8 cellular contexts compared by ENCODE assay signal in the genomic region with DNA sequence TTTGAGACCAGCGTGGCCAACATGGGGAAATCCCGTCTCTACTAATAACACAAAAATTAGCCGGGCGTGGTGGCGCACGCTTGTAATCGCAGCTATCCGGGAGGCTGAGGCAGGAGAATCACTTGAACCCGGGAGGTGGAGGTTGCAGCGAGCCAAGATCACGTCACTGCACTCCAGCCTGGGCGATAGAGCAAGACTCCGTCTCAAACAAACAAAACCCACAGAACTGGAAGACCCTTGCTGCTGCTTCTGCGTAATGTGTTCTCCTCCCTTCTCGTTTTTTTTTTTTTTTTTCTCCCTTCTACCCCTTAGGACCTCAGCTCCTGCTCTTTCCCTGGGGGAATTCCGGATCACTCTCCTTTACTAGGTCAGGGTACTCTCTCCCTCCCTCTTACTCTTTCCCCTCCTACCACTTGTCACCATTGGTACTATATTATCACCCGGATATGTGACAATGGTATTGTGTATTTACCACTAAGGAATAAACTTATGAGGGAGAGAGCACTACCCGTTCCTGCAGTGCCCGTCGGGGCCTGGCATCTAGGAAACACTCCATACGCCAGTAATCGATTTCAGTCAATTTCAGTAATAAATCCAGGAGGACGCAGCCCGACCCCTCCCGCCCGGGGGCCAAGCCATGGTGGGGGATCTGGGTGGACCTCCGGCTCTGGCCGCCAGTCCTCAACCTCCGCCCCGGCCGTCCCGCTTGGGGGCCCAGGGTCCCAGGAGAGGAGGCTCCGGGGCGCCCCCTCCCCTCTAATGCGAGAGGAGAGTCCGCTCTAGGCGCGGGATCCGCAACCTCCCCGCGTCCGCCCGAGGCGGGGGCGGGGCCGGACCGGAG. TPM values are rescaled to one million over a fixed set of nuclear protein-coding genes. Genes with fewer than 3 reads are reported as not detected.
A peak's percentile ranks its signal among the peaks of the same experiment; 100 is the strongest.
DNase-seq lines count a peak whose midpoint lies in the region; ATAC-seq, FAIRE-seq and TF ChIP-seq lines count a peak whose summit lies in the region.

No MANE protein-coding gene starts in this region.

- intact Hi-C loops in heart left ventricle (cut with DNase I): loop anchor here in 4 of 10 donors (2.0 to 10.0 kb wide), 3 partner anchors 81 to 83 kb away; no protein-coding TSS in a partner anchor

- peak overlapping the region; percentile 94 for H4K91ac ChIP-seq in trophoblast cell (ENCODE audit: low read depth, low read length)

- H3K4me3 ChIP-seq in A549 (peak overlapping the region; percentile 68), heart left ventricle (peak overlapping the region; percentile 66 to 100 (median 84)), trophoblast cell (ENCODE audit: low read depth, low read length) (peak overlapping the region; percentile 92)

- FAIRE-seq in A549 (lab: Jason Lieb, UNC): no peak

- no peak overlapping the region for H2BK12ac ChIP-seq in trophoblast cell (ENCODE audit: low read length)

- H2BK5ac ChIP-seq in trophoblast cell (ENCODE audit: low read depth, low read length, poor library complexity): peak overlapping the region; percentile 86

- peak overlapping the region; percentile 98 for H2AFZ ChIP-seq in trophoblast cell (ENCODE audit: insufficient read depth, low read length, poor library complexity)

- TF ChIP-seq CTCF in A549 (IDR thresholded peaks at IDR 0.05) (no peak), GM12872 (IDR thresholded peaks at IDR 0.05; ENCODE audit: insufficient read depth, low read depth, low read length) (0 out of 3 replicates have a peak, but pooled peaks have one; percentile 13), heart left ventricle (IDR thresholded peaks at IDR 0.05) (no peak)

- H3K27ac ChIP-seq in A549 (peak overlapping the region; percentile 84 to 90), heart left ventricle (peak overlapping the region; percentile 91 to 99 (median 96)), trophoblast cell (ENCODE audit: low read depth, low read length) (peak overlapping the region; percentile 87)

- peak overlapping the region; percentile 85 for H3K4me2 ChIP-seq in A549
- H3K4me2 ChIP-seq in trophoblast cell (ENCODE audit: low read length): peak overlapping the region; percentile 99

- H3K4ac ChIP-seq in trophoblast cell (ENCODE audit: low read depth, low read length): peak overlapping the region; percentile 82

- ATAC-seq in A549 (peak; percentile 69 to 96), HG02885 (IDR thresholded peaks at IDR 0.05; ENCODE audit: poor library complexity, unreplicated experiment) (peak; percentile 21), heart left ventricle (peak; percentile 12 to 97 (median 62)), HG02970 (IDR thresholded peaks at IDR 0.05; ENCODE audit: low FRiP score, unreplicated experiment) (no peak)
- ATAC-seq in activated naive CD4-positive, alpha-beta T cell treated with anti-CD3 and anti-CD28 coated beads, Interleukin-2, amount 50 U/mL, for 72 hours: peak; percentile 21 to 25

- TF ChIP-seq EP300 in A549 (IDR thresholded peaks at IDR 0.05): no peak

- H3K14ac ChIP-seq in trophoblast cell (ENCODE audit: low read length): peak overlapping the region; percentile 96

- peak overlapping the region; percentile 98 for H4K12ac ChIP-seq in trophoblast cell (ENCODE audit: low read depth, low read length)

- peaks cover 0 to 6% of the 10 kb centered on the region in 2 donors for H3K36me3 Mint-ChIP-seq in activated naive CD4-positive, alpha-beta T cell treated with anti-CD3 and anti-CD28 coated beads, Interleukin-2, amount 50 U/mL, for 72 hours

- H3K9me3 ChIP-seq in A549: no peaks in the 10 kb centered on the region
- H3K9me3 ChIP-seq in heart left ventricle: no peaks in the 10 kb centered on the region
- H3K9me3 ChIP-seq in trophoblast cell (ENCODE audit: insufficient read depth, low read depth, low read length): peaks cover 3% of the 10 kb centered on the region

- peak overlapping the region; percentile 94 for H2BK120ac ChIP-seq in trophoblast cell (ENCODE audit: insufficient read depth, low read length, poor library complexity)

- peaks cover 9% of the 10 kb centered on the region for H3K79me1 ChIP-seq in trophoblast cell (ENCODE audit: low read length)

- DNase-seq in A549 (ENCODE audit: low read depth in 1 of 2, low spot score in 1 of 2): no peak
- peak; percentile 68 for DNase-seq in NCI-H526 treated with DMSO at 0.1 percent for 48 hours (lab: John Stamatoyannopoulos, UW)
- DNase-seq in activated naive CD4-positive, alpha-beta T cell treated with anti-CD3 and anti-CD28 coated beads, Interleukin-2, amount 50 U/mL, for 72 hours (ENCODE audit: low spot score in 2 of 2): peak; percentile 83 to 88
- peak; percentile 86 to 93 (median 90) for DNase-seq in heart left ventricle
- DNase-seq in trophoblast cell: peak; percentile 85 to 90

- 31% methylated on average over 35 of the region's 47 CpGs for WGBS in A549 (ENCODE audit: missing lambda C conversion rate)
- 21 to 47% (median 30%) methylated on average over 22 to 47 of the region's 47 CpGs for whole genome bisulfite sequencing in heart left ventricle, 4 donors
- no CpG with 5 or more reads among the region's 47 CpGs for WGBS in trophoblast cell (ENCODE audit: extremely low coverage, insufficient coverage, insufficient read length)

- peak overlapping the region; percentile 99 for H4K8ac ChIP-seq in trophoblast cell (ENCODE audit: low read depth, low read length)

- no peak for TF ChIP-seq RAD21 in A549 (conservative IDR thresholded peaks at IDR 0.05 in 1 of 2, IDR thresholded peaks at IDR 0.05 in 1 of 2)

- TF ChIP-seq POLR2A in A549 (IDR thresholded peaks at IDR 0.05; ENCODE audit: low read length) (peak; percentile 93), heart left ventricle (IDR thresholded peaks at IDR 0.05) (peak; percentile 41 to 82)

- H3K36me3 ChIP-seq in heart left ventricle: no peaks in the 10 kb centered on the region
- H3K36me3 ChIP-seq in trophoblast cell (ENCODE audit: control insufficient read depth in 1 of 2, insufficient read depth in 2 of 2, low read length in 2 of 2): no peaks in the 10 kb centered on the region

- peak overlapping the region; percentile 95 for H3K9ac ChIP-seq in trophoblast cell (ENCODE audit: low read length)

- H3K9me3 Mint-ChIP-seq in activated naive CD4-positive, alpha-beta T cell treated with anti-CD3 and anti-CD28 coated beads, Interleukin-2, amount 50 U/mL, for 72 hours: no peaks in the 10 kb centered on the region

- peak overlapping the region; percentile 51 for H2AK5ac ChIP-seq in trophoblast cell (ENCODE audit: low read length)

- H3K79me2 ChIP-seq in trophoblast cell (ENCODE audit: control insufficient read depth, insufficient read depth, low read length, poor library complexity): peaks cover 6% of the 10 kb centered on the region

- H3K27ac Mint-ChIP-seq in activated naive CD4-positive, alpha-beta T cell treated with anti-CD3 and anti-CD28 coated beads, Interleukin-2, amount 50 U/mL, for 72 hours: peak overlapping the region; percentile 92 to 97

- H3K18ac ChIP-seq in trophoblast cell (ENCODE audit: low read length): peak overlapping the region; percentile 91

- H3K23ac ChIP-seq in trophoblast cell (ENCODE audit: low read length): no peak overlapping the region

- peaks cover 8% of the 10 kb centered on the region; the same call in 2 of the 3 replicates for H3K4me1 ChIP-seq in A549
- peaks cover 0 to 39% (median 20%) of the 10 kb centered on the region in 12 donors for H3K4me1 ChIP-seq in heart left ventricle
- H3K4me1 ChIP-seq in trophoblast cell (ENCODE audit: control insufficient read depth in 1 of 2, insufficient read depth in 2 of 2, low read length in 2 of 2): no peaks in the 10 kb centered on the region

- POLR2A ChIA-PET in A549 (lab: Yijun Ruan, JAX): interaction anchor here (0.7 kb wide), 1 partner anchor 1382 kb away, joined by 5 read pairs; no protein-coding TSS in a partner anchor

- H3K27me3 ChIP-seq in heart left ventricle (peaks cover 0 to 4% (median 0%) of the 10 kb centered on the region in 9 donors), trophoblast cell (ENCODE audit: insufficient read depth, low read length) (no peaks in the 10 kb centered on the region)

- CTCF ChIA-PET in A549 (lab: Yijun Ruan, JAX): interaction anchor here (0.6 to 1.7 kb wide), 4 partner anchors 33 to 926 kb away, joined by 3 to 5 read pairs (median 4); no protein-coding TSS in a partner anchor

TF ChIP-seq in A549, 52 proteins besides CTCF, POLR2A, EP300 and RAD21 (continues in another document):
- TF ChIP-seq FOSL2 (IDR thresholded peaks at IDR 0.05) (no peak), FOSL2 (CRISPR knock-in tag; IDR thresholded peaks at IDR 0.05) (0 out of 2 replicates have a peak, but pooled peaks have one; percentile 8), MYC (IDR thresholded peaks at IDR 0.05; ENCODE audit: borderline replicate concordance, low read length) (peak; percentile 38; the same call in 1 of the 2 replicates), PHF8 (IDR thresholded peaks at IDR 0.05; ENCODE audit: borderline replicate concordance, low read depth) (peak; percentile 94), RFX5 (IDR thresholded peaks at IDR 0.05) (no peak), EHMT2 (IDR thresholded peaks at IDR 0.05; ENCODE audit: low read depth) (no peak), MAFK (IDR thresholded peaks at IDR 0.05; ENCODE audit: partially characterized antibody) (no peak), FOXS1 (CRISPR knock-in tag; IDR thresholded peaks at IDR 0.05) (no peak), JUN (IDR thresholded peaks at IDR 0.05) (no peak; a peak in 2 of 5 replicates)
- TF ChIP-seq, protein P1, sequence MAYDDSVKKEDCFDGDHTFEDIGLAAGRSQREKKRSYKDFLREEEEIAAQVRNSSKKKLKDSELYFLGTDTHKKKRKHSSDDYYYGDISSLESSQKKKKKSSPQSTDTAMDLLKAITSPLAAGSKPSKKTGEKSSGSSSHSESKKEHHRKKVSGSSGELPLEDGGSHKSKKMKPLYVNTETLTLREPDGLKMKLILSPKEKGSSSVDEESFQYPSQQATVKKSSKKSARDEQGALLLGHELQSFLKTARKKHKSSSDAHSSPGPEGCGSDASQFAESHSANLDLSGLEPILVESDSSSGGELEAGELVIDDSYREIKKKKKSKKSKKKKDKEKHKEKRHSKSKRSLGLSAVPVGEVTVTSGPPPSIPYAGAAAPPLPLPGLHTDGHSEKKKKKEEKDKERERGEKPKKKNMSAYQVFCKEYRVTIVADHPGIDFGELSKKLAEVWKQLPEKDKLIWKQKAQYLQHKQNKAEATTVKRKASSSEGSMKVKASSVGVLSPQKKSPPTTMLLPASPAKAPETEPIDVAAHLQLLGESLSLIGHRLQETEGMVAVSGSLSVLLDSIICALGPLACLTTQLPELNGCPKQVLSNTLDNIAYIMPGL (CRISPR knock-in tag; IDR thresholded peaks at IDR 0.05; ENCODE audit: borderline replicate concordance): no peak

RNA-seq across cellular contexts. Expression of a gene that starts 0.4 kb away (rescaled TPM):
- 19.4 and 20.0 TPM in 2 replicates for polyA plus RNA-seq in A549 (2011; rRNA removed)
- polyA plus RNA-seq in A549 (2012; cell fraction: cytosol; rRNA removed): 10.9 and 13.3 TPM in 2 replicates
- 15.7 and 23.1 TPM in 2 replicates for polyA plus RNA-seq in A549 (2012; cell fraction: nucleus; rRNA removed)
- 9.0 to 9.6 TPM (median 9.1 TPM) in 3 replicates for polyA plus RNA-seq in A549 (2017; fragmentation: RNase III; extraction: RNeasy Plus Mini Kit Qiagen cat#74134 plus additional on column Dnase treatment)
- 21.1 and 21.2 TPM in 2 replicates for polyA minus RNA-seq in A549 (2011; rRNA and poly(A)+ RNA removed)
- total RNA-seq in activated naive CD4-positive, alpha-beta T cell treated with anti-CD3 and anti-CD28 coated beads, Interleukin-2, amount 50 U/mL, for 72 hours: 10 to 100 TPM; 11.7 to 15.0 TPM
- 10 to 100 TPM; 16.3 to 34.7 (median 22.3) TPM for total RNA-seq in heart left ventricle
- polyA plus RNA-seq in heart left ventricle: 10 to 100 TPM in 1 of 2 donors, 1 to 10 TPM in 1; 7.8 to 12.9 TPM
- 26.4 and 28.0 TPM in 2 replicates for polyA plus RNA-seq in trophoblast cell (2013)

Comparison
In these comparisons a context has a peak if more than half of its experiments do, and no peak if none do; other contexts are left out.
1. DNase-seq: peak in NCI-H526 treated with DMSO at 0.1 percent for 48 hours (single experiment), activated naive CD4-positive, alpha-beta T cell treated with anti-CD3 and anti-CD28 coated beads, Interleukin-2, amount 50 U/mL, for 72 hours (2 of 2), heart left ventricle (5 of 5) and trophoblast cell (2 of 2); none in A549 (0 of 2).
2. Peak in every context shown above with its lines, with median percentiles within 50 percentile points of each other: H3K27ac ChIP-seq and H3K4me3 ChIP-seq.